In genomic region chr2:197078535-197078934, GRCh38 we compare ENCODE assay signal across 20 cellular contexts.
DNase-seq lines count a peak whose midpoint lies in the region; ATAC-seq and TF ChIP-seq lines count a peak whose summit lies in the region.
"Had no signal": no experiment of that assay in that cellular context is flagged by ENCODE, and none has a peak within 500 bp of the region (broad histone marks: within the 10 kb centered on the region; RNA-seq: fewer than 3 reads in every experiment).

No MANE protein-coding gene starts in this region.

- WGBS in spleen, 5 donors: 94 to 98% (median 97%) methylated on average over 4 of the region's 4 CpGs

- intact Hi-C loops in spleen (cut with DNase I; ENCODE audit: low total_unique reads): no loop called here

- no peaks in the 10 kb centered on the region for H3K9me3 Mint-ChIP-seq in glutamatergic neuron (ENCODE audit: unreplicated experiment)
- H3K9me3 Mint-ChIP-seq: activated T-helper 17 cell treated with anti-CD3 and anti-CD28 coated beads, Interleukin-2, amount 50 U/mL, for 72 hours; stimulated activated effector memory CD8-positive, alpha-beta T cell treated with anti-CD3 and anti-CD28 coated beads, Interleukin-12 subunit alpha, Interleukin-12 subunit beta, amount 100 ng/mL, for 72 hours had no signal

- H3K4me3 ChIP-seq in SK-N-MC (peak overlapping the region; percentile 55), thoracic aorta (no peak overlapping the region), spleen (no peak overlapping the region)
- H3K4me3 ChIP-seq: BLaER1 treated with 17β-estradiol and CSF1 and Interleukin-3, amounts not matched to agents 10 nM and 100 nM; esophagus muscularis mucosa; ovary; right lobe of liver had no signal

- H3K4me3 Mint-ChIP-seq in glutamatergic neuron (ENCODE audit: unreplicated experiment): no peak overlapping the region
- H3K4me3 Mint-ChIP-seq: activated T-helper 17 cell treated with anti-CD3 and anti-CD28 coated beads, Interleukin-2, amount 50 U/mL, for 72 hours; stimulated activated effector memory CD8-positive, alpha-beta T cell treated with anti-CD3 and anti-CD28 coated beads, Interleukin-12 subunit alpha, Interleukin-12 subunit beta, amount 100 ng/mL, for 72 hours had no signal

- DNase-seq in NCI-H524 (lab: John Stamatoyannopoulos, UW) (peak; percentile 18 to 56), NCI-H524 treated with DMSO at 0.1 percent for 48 hours (lab: John Stamatoyannopoulos, UW) (no peak), SK-N-MC (ENCODE audit: low read depth, low spot score) (no peak), glutamatergic neuron (no peak), thoracic aorta (ENCODE audit: low spot score) (no peak), spleen (no peak), DMS153 (lab: John Stamatoyannopoulos, UW) (no peak), KBM-7 (no peak)
- DNase-seq: 8988T; effector memory CD4-positive, alpha-beta T cell; HCEC 1CT; left ventricle myocardium superior; ovary; right lobe of liver; trophoblast cell had no signal

- H3K27me3 ChIP-seq in thoracic aorta (replicated peaks; ENCODE audit: insufficient read depth): no peaks in the 10 kb centered on the region
- H3K27me3 ChIP-seq in spleen (replicated peaks in 1 of 7): no peaks in the 10 kb centered on the region
- H3K27me3 ChIP-seq: BLaER1 treated with 17β-estradiol and CSF1 and Interleukin-3, amounts not matched to agents 10 nM and 100 nM; esophagus muscularis mucosa; ovary; right lobe of liver had no signal

- TF ChIP-seq POLR2A in spleen (IDR thresholded peaks at IDR 0.05): no peak

- H3K4me1 ChIP-seq in thoracic aorta (ENCODE audit: control insufficient read depth in 1 of 2, low read depth in 2 of 2): peaks cover 33 to 51% of the 10 kb centered on the region in 2 donors
- H3K4me1 ChIP-seq in spleen: peaks cover 0 to 22% (median 0%) of the 10 kb centered on the region in 6 donors

- H3K9ac ChIP-seq in SK-N-MC (ENCODE audit: insufficient read length): peak overlapping the region; percentile 22
- H3K9ac ChIP-seq: BLaER1 treated with 17β-estradiol and CSF1 and Interleukin-3, amounts not matched to agents 10 nM and 100 nM had no signal

- no peak for TF ChIP-seq CTCF in glutamatergic neuron (IDR thresholded peaks at IDR 0.05; ENCODE audit: partially characterized antibody, unreplicated experiment)
- TF ChIP-seq CTCF in thoracic aorta (IDR thresholded peaks at IDR 0.05): no peak
- no peak for TF ChIP-seq CTCF in spleen (IDR thresholded peaks at IDR 0.05 in 8 of 11, conservative IDR thresholded peaks at IDR 0.05 in 3 of 11)

- peaks cover 5% of the 10 kb centered on the region for H3K36me3 Mint-ChIP-seq in glutamatergic neuron (ENCODE audit: unreplicated experiment)

- H3K27me3 Mint-ChIP-seq in glutamatergic neuron (ENCODE audit: unreplicated experiment): no peaks in the 10 kb centered on the region
- H3K27me3 Mint-ChIP-seq: activated T-helper 17 cell treated with anti-CD3 and anti-CD28 coated beads, Interleukin-2, amount 50 U/mL, for 72 hours had no signal

- no peak for ATAC-seq in thoracic aorta (ENCODE audit: insufficient number of reproducible peaks, low FRiP score, low read depth)
- ATAC-seq: activated CD4-positive, CD25-positive, alpha-beta regulatory T cell treated with anti-CD3 and anti-CD28 coated beads, Interleukin-2, amount 50 U/mL, for 24 hours; activated T-helper 17 cell treated with anti-CD3 and anti-CD28 coated beads, Interleukin-2, amount 50 U/mL, for 72 hours; left ventricle myocardium superior; right lobe of liver; stimulated activated effector memory CD8-positive, alpha-beta T cell treated with anti-CD3 and anti-CD28 coated beads, Interleukin-12 subunit alpha, Interleukin-12 subunit beta, amount 100 ng/mL, for 72 hours had no signal

- peaks cover 18% of the 10 kb centered on the region for H3K4me1 Mint-ChIP-seq in glutamatergic neuron (ENCODE audit: low read depth, unreplicated experiment)

- H3K9me3 ChIP-seq in SK-N-MC (ENCODE audit: low read depth, low read length): no peaks in the 10 kb centered on the region
- H3K9me3 ChIP-seq in thoracic aorta: no peaks in the 10 kb centered on the region
- peaks cover 0 to 8% (median 0%) of the 10 kb centered on the region in 8 donors for H3K9me3 ChIP-seq in spleen
- H3K9me3 ChIP-seq: esophagus muscularis mucosa, ovary, right lobe of liver had no signal

- in situ Hi-C loops in KBM-7 (cut with MboI; ENCODE audit: low pct_unique_long_range_greater_than_20kb, low sequenced_read_pairs): no loop called here

- H3K27ac Mint-ChIP-seq in glutamatergic neuron (ENCODE audit: unreplicated experiment): peak overlapping the region; percentile 3
- H3K27ac Mint-ChIP-seq: activated T-helper 17 cell treated with anti-CD3 and anti-CD28 coated beads, Interleukin-2, amount 50 U/mL, for 72 hours; stimulated activated effector memory CD8-positive, alpha-beta T cell treated with anti-CD3 and anti-CD28 coated beads, Interleukin-12 subunit alpha, Interleukin-12 subunit beta, amount 100 ng/mL, for 72 hours had no signal

- peaks cover 34% of the 10 kb centered on the region for H3K36me3 ChIP-seq in SK-N-MC (ENCODE audit: insufficient read depth, low read length)
- no peaks in the 10 kb centered on the region for H3K36me3 ChIP-seq in thoracic aorta
- H3K36me3 ChIP-seq in spleen: peaks cover 3 to 100% (median 73%) of the 10 kb centered on the region in 6 donors
- H3K36me3 ChIP-seq: ovary had no signal

- peak overlapping the region; percentile 85 for H3K27ac ChIP-seq in SK-N-MC
- H3K27ac ChIP-seq in thoracic aorta: peak overlapping the region; percentile 69 to 77
- no peak overlapping the region for H3K27ac ChIP-seq in spleen
- H3K27ac ChIP-seq: BLaER1 treated with 17β-estradiol and CSF1 and Interleukin-3, amounts not matched to agents 10 nM and 100 nM; right lobe of liver had no signal

Comparison
In these comparisons a context has a peak if more than half of its experiments do, and no peak if none do; other contexts are left out.
1. DNase-seq: peak in NCI-H524 (2 of 2); none in NCI-H524 treated with DMSO at 0.1 percent for 48 hours (single experiment), SK-N-MC (single experiment), glutamatergic neuron (single experiment), thoracic aorta (single experiment), spleen (single experiment), DMS153 (single experiment) and KBM-7 (single experiment).
2. H3K27ac ChIP-seq: peak in SK-N-MC (single experiment) and thoracic aorta (2 of 2); none in spleen (0 of 8).